In genomic region chr1:160636076-160636475, GRCh38 we compare ENCODE assay signal across 27 cellular contexts. TPM values are rescaled to one million over a fixed set of nuclear protein-coding genes. Genes with fewer than 3 reads are reported as not detected.
DNase-seq lines count a peak whose midpoint lies in the region; ATAC-seq, FAIRE-seq and TF ChIP-seq lines count a peak whose summit lies in the region.
"Had no signal": no experiment of that assay in that cellular context is flagged by ENCODE, and none has a peak within 500 bp of the region (broad histone marks: within the 10 kb centered on the region; RNA-seq: fewer than 3 reads in every experiment).

No MANE protein-coding gene starts in this region.

- no peak for DNase-seq in activated CD8-positive, alpha-beta memory T cell treated with anti-CD3 and anti-CD28 coated beads, Interleukin-2, amount 10 ng/mL, durations not matched to agents 7 days and 5 days
- DNase-seq in activated CD8-positive, alpha-beta memory T cell treated with anti-CD3 and anti-CD28 coated beads, Interleukin-2, amount 50 U/mL, for 48 hours: no peak
- DNase-seq in GM12892 (ENCODE audit: insufficient read length): no peak
- peak; percentile 98 for DNase-seq in mesendoderm
- DNase-seq in activated CD4-positive, CD25-positive, alpha-beta regulatory T cell treated with anti-CD3 and anti-CD28 coated beads, Interleukin-2, amount 50 U/mL, for 72 hours: no peak
- DNase-seq in NCI-H345 treated with DMSO at 0.1 percent for 48 hours (lab: John Stamatoyannopoulos, UW; ENCODE audit: unreplicated experiment): no peak
- DNase-seq: activated gamma-delta T cell; cerebellar nuclear complex; effector CD8-positive, alpha-beta T cell; esophagus squamous epithelium; GF-D8; kidney glomerular epithelial cell; naive thymus-derived CD8-positive, alpha-beta T cell; NCI-H1105 treated with DMSO at 0.1 percent for 48 hours; NCI-H2107; NCI-H524; stimulated activated CD4-positive, alpha-beta T cell treated with anti-CD3 and anti-CD28 coated beads, Interleukin-15, amount 100 ng/mL, for 24 hours; testis had no signal

- H3K9me3 Mint-ChIP-seq in activated CD8-positive, alpha-beta memory T cell treated with anti-CD3 and anti-CD28 coated beads, Interleukin-2, amount 10 ng/mL, durations not matched to agents 7 days and 5 days (ENCODE audit: low read depth): no peaks in the 10 kb centered on the region
- no peaks in the 10 kb centered on the region for H3K9me3 Mint-ChIP-seq in activated T-helper 17 cell treated with anti-CD3 and anti-CD28 coated beads, Interleukin-2, amount 50 U/mL, for 72 hours

- FAIRE-seq in GM12892 (lab: Jason Lieb, UNC): no peak
- FAIRE-seq: A549, RCC 7860 had no signal

- H3K27me3 ChIP-seq in mesendoderm (ENCODE audit: insufficient read depth, low read length, poor library complexity): no peaks in the 10 kb centered on the region
- H3K27me3 ChIP-seq: ascending aorta, esophagus squamous epithelium, SJSA1, testis had no signal

- peaks cover 88% of the 10 kb centered on the region for H3K36me3 Mint-ChIP-seq in activated CD8-positive, alpha-beta memory T cell treated with anti-CD3 and anti-CD28 coated beads, Interleukin-2, amount 10 ng/mL, durations not matched to agents 7 days and 5 days
- H3K36me3 Mint-ChIP-seq in activated T-helper 17 cell treated with anti-CD3 and anti-CD28 coated beads, Interleukin-2, amount 50 U/mL, for 72 hours (ENCODE audit: low read depth): peaks cover 100% of the 10 kb centered on the region

- CTCF ChIA-PET in activated CD8-positive, alpha-beta memory T cell treated with anti-CD3 and anti-CD28 coated beads, Interleukin-2, amount 10 ng/mL, durations not matched to agents 7 days and 5 days (lab: Charles Lee): interaction anchor here (0.9 kb wide), 2 partner anchors 11 to 81 kb away, joined by 3 read pairs; partner anchors contain the start of gene SLAMF1

- peak overlapping the region; percentile 96 for H3K4ac ChIP-seq in mesendoderm (ENCODE audit: low read depth, low read length)

- H2BK5ac ChIP-seq in mesendoderm (ENCODE audit: low read length): peak overlapping the region; percentile 88

- no CpG with 5 or more reads among the region's 4 CpGs for WGBS in mesendoderm (ENCODE audit: extremely low coverage, insufficient coverage, low lambda C conversion rate)

- peak overlapping the region; percentile 39 for H2BK120ac ChIP-seq in mesendoderm (ENCODE audit: low read depth, low read length)

- H3K79me1 ChIP-seq in mesendoderm (ENCODE audit: low read length): no peaks in the 10 kb centered on the region

- peak overlapping the region; percentile 97 for H3K18ac ChIP-seq in mesendoderm (ENCODE audit: low read length)

- peak overlapping the region; percentile 93 for H3K27ac ChIP-seq in mesendoderm (ENCODE audit: low read depth, low read length)
- H3K27ac ChIP-seq: A549, ascending aorta, esophagus squamous epithelium, SJSA1, testis had no signal

- TF ChIP-seq POLR2A in GM12892 (IDR thresholded peaks at IDR 0.05; ENCODE audit: low read depth, low read length): peak; percentile 45; the same call in 1 of the 2 replicates

- peak overlapping the region; percentile 81 for H2AK5ac ChIP-seq in mesendoderm (ENCODE audit: low read length)

- H3K4me3 ChIP-seq in mesendoderm (ENCODE audit: low read length): no peak overlapping the region
- H3K4me3 ChIP-seq: A549, ascending aorta, esophagus squamous epithelium, SJSA1, testis had no signal

- no peaks in the 10 kb centered on the region for H3K36me3 ChIP-seq in mesendoderm (ENCODE audit: control insufficient read depth, insufficient read depth, low read length)
- H3K36me3 ChIP-seq: ascending aorta, esophagus squamous epithelium, SJSA1 had no signal

- no peaks in the 10 kb centered on the region for H3K27me3 Mint-ChIP-seq in activated CD8-positive, alpha-beta memory T cell treated with anti-CD3 and anti-CD28 coated beads, Interleukin-2, amount 10 ng/mL, durations not matched to agents 7 days and 5 days
- H3K27me3 Mint-ChIP-seq in activated T-helper 17 cell treated with anti-CD3 and anti-CD28 coated beads, Interleukin-2, amount 50 U/mL, for 72 hours: no peaks in the 10 kb centered on the region
- H3K27me3 Mint-ChIP-seq: naive thymus-derived CD8-positive, alpha-beta T cell had no signal

- no peak for ATAC-seq in activated CD8-positive, alpha-beta memory T cell treated with anti-CD3 and anti-CD28 coated beads, Interleukin-2, amount 10 ng/mL, durations not matched to agents 7 days and 5 days
- no peak for ATAC-seq in activated T-helper 17 cell treated with anti-CD3 and anti-CD28 coated beads, Interleukin-2, amount 50 U/mL, for 72 hours (replicated peaks)
- no peak for ATAC-seq in HG02852 (IDR thresholded peaks at IDR 0.05; ENCODE audit: unreplicated experiment)
- ATAC-seq: A549; naive thymus-derived CD8-positive, alpha-beta T cell; sciatic nerve had no signal

- no peak overlapping the region for H3K23ac ChIP-seq in mesendoderm (ENCODE audit: low read length)

- peak overlapping the region; percentile 95 for H3K27ac Mint-ChIP-seq in activated CD8-positive, alpha-beta memory T cell treated with anti-CD3 and anti-CD28 coated beads, Interleukin-2, amount 10 ng/mL, durations not matched to agents 7 days and 5 days
- H3K27ac Mint-ChIP-seq in activated T-helper 17 cell treated with anti-CD3 and anti-CD28 coated beads, Interleukin-2, amount 50 U/mL, for 72 hours: peak overlapping the region; percentile 89
- H3K27ac Mint-ChIP-seq: T-helper 2 cell treated with Interferon-gamma antibody and Interleukin-4, amounts not matched to agents 5 μg/mL and 100 μg/mL, for 36 hours had no signal

- H3K4me3 Mint-ChIP-seq in activated CD8-positive, alpha-beta memory T cell treated with anti-CD3 and anti-CD28 coated beads, Interleukin-2, amount 10 ng/mL, durations not matched to agents 7 days and 5 days: no peak overlapping the region
- H3K4me3 Mint-ChIP-seq in activated T-helper 17 cell treated with anti-CD3 and anti-CD28 coated beads, Interleukin-2, amount 50 U/mL, for 72 hours: peak overlapping the region; percentile 79

- H3K4me2 ChIP-seq in mesendoderm (ENCODE audit: low read length): no peak overlapping the region
- H3K4me2 ChIP-seq: A549 had no signal

- peaks cover 27% of the 10 kb centered on the region for H3K4me1 ChIP-seq in mesendoderm (ENCODE audit: control insufficient read depth, low read depth, low read length)
- H3K4me1 ChIP-seq: ascending aorta, testis had no signal

- H4K5ac ChIP-seq in mesendoderm (ENCODE audit: low read length): peak overlapping the region; percentile 89

- no peaks in the 10 kb centered on the region for H3K79me2 ChIP-seq in mesendoderm (ENCODE audit: control insufficient read depth, insufficient read depth, low read length)

- H4K8ac ChIP-seq in mesendoderm (ENCODE audit: low read depth, low read length): no peak overlapping the region

- no peak overlapping the region for H2BK15ac ChIP-seq in mesendoderm (replicated peaks; ENCODE audit: low read depth)

- H3K4me1 Mint-ChIP-seq in activated CD8-positive, alpha-beta memory T cell treated with anti-CD3 and anti-CD28 coated beads, Interleukin-2, amount 10 ng/mL, durations not matched to agents 7 days and 5 days: peaks cover 95% of the 10 kb centered on the region
- H3K4me1 Mint-ChIP-seq in activated T-helper 17 cell treated with anti-CD3 and anti-CD28 coated beads, Interleukin-2, amount 50 U/mL, for 72 hours: peaks cover 70% of the 10 kb centered on the region

- H3K56ac ChIP-seq in mesendoderm (ENCODE audit: low read length): peak overlapping the region; percentile 81

- H3K9ac ChIP-seq in mesendoderm (ENCODE audit: low read length): peak overlapping the region; percentile 52

RNA-seq across cellular contexts. Expression of gene SLAMF1, which starts 10.8 kb away (rescaled TPM):
- 100 to 1,000 TPM in 1 of 2 experiments, 10 to 100 TPM in 1; 59.3 to 105 TPM for total RNA-seq in activated CD8-positive, alpha-beta memory T cell treated with anti-CD3 and anti-CD28 coated beads, Interleukin-2, amount 10 ng/mL, durations not matched to agents 7 days and 5 days
- polyA plus RNA-seq in GM12892 (2012; ENCODE audit: missing spikeins): 244 TPM
- 100 to 1,000 TPM; 121 to 186 TPM for total RNA-seq in activated T-helper 17 cell treated with anti-CD3 and anti-CD28 coated beads, Interleukin-2, amount 50 U/mL, for 72 hours
- polyA plus RNA-seq in mesendoderm (2013, experiment 1 of 2): 0.10 TPM
- polyA plus RNA-seq in mesendoderm (2013, experiment 2 of 2): 0.11 TPM
- total RNA-seq: ascending aorta, SJSA1 had no signal
- polyA plus RNA-seq: A549, BJ had no signal

RNA-seq across cellular contexts. Expression of gene CD84, which starts 56.8 kb away (rescaled TPM):
- total RNA-seq in activated CD8-positive, alpha-beta memory T cell treated with anti-CD3 and anti-CD28 coated beads, Interleukin-2, amount 10 ng/mL, durations not matched to agents 7 days and 5 days: 10 to 100 TPM; 29.9 to 34.6 TPM
- 18.7 TPM for polyA plus RNA-seq in GM12892 (2012; ENCODE audit: missing spikeins)
- 10 to 100 TPM; 15.7 to 37.3 TPM for total RNA-seq in activated T-helper 17 cell treated with anti-CD3 and anti-CD28 coated beads, Interleukin-2, amount 50 U/mL, for 72 hours
- not detected for polyA plus RNA-seq in mesendoderm (2013, experiment 1 of 2)
- polyA plus RNA-seq in mesendoderm (2013, experiment 2 of 2): not detected
- total RNA-seq: SJSA1 had no signal
- polyA plus RNA-seq: A549, BJ had no signal
